Comparison of ENCODE assay signal across 18 cellular contexts in the genomic region with DNA sequence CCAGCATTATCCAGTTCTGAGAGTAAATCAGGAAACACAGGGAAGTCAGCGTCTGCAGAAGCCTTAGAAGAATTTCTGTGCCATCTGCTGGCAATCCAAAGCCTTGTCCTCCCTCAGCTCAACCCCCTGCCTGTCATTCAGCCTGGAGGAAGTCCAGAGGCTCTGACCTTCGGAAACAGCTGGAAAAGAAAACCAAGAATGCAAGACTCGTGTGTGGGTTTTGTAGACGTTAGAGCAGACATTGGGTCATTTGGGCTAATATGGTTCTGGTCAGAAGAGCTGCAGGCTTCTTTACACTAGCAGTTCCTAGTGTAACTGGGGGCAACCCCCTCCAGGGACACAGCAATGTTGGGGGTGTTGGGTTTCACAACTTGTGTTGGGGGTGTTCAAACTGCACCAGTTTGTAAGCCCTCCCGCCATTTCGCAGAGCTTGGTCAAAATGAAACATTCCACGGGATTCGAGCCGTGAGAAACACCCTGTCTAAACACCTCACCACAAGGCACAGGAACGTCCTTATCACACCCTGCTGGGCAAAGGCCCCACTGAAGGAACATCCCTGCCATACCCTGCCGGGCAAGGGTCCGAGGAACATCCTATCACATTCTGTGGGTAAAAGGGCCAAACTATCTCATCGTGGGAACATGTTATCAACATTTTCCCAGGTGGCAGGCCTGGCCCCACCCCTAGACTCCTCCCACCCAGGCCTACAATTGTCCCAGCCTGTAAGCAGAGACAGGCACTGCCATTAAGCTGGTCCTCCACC. TPM values are rescaled to one million over a fixed set of nuclear protein-coding genes. Genes with fewer than 3 reads are reported as not detected.
DNase-seq lines count a peak whose midpoint lies in the region; ATAC-seq and TF ChIP-seq lines count a peak whose summit lies in the region.
"Had no signal": no experiment of that assay in that cellular context is flagged by ENCODE, and none has a peak within 500 bp of the region (broad histone marks: within the 10 kb centered on the region; RNA-seq: fewer than 3 reads in every experiment).

No MANE protein-coding gene starts in this region.

- in situ Hi-C loops in astrocyte of the spinal cord (cut with HindIII; ENCODE audit: low sequenced_read_pairs): no loop called here

- H3K4me3 Mint-ChIP-seq in GM23338: no peak overlapping the region

- H3K36me3 ChIP-seq in GM23338 (ENCODE audit: insufficient read depth): no peaks in the 10 kb centered on the region
- no peaks in the 10 kb centered on the region for H3K36me3 ChIP-seq in heart left ventricle
- H3K36me3 ChIP-seq: breast epithelium had no signal

- DNase-seq in GM23338 (ENCODE audit: low spot score) (no peak), astrocyte of the spinal cord (ENCODE audit: low read depth, low spot score) (peak; percentile 58), heart left ventricle (no peak), sciatic nerve (ENCODE audit: low spot score) (no peak), T1000 (lab: John Stamatoyannopoulos, UW) (no peak)
- DNase-seq in NK-92 treated with Interleukin-12 subunit alpha and Interleukin-12 subunit beta, amount 100 ng/mL, for 24 hours (lab: John Stamatoyannopoulos, UW): no peak
- no peak for DNase-seq in activated CD4-positive, CD25-positive, alpha-beta regulatory T cell (lab: John Stamatoyannopoulos, UW)
- DNase-seq: activated CD4-positive, alpha-beta T cell treated with anti-CD3 and anti-CD28 coated beads for 4 hours; COR-L47; KG1; NCI-H187 treated with DMSO at 0.1 percent for 48 hours; retina; SK-N-SH had no signal

- no peaks in the 10 kb centered on the region for H3K36me3 Mint-ChIP-seq in GM23338 (ENCODE audit: low read depth)

- H4K20me1 ChIP-seq in GM23338 (replicated peaks; ENCODE audit: insufficient read depth): no peaks in the 10 kb centered on the region

- H3K79me2 ChIP-seq in GM23338 (replicated peaks; ENCODE audit: insufficient read depth): no peaks in the 10 kb centered on the region

- H3F3A ChIP-seq in GM23338 (replicated peaks; ENCODE audit: low read depth): no peaks in the 10 kb centered on the region

- no peak overlapping the region for H3K27ac Mint-ChIP-seq in GM23338
- H3K27ac Mint-ChIP-seq: activated T-helper 2 cell treated with anti-CD3 and anti-CD28 coated beads, Interferon-gamma antibody, Interleukin-2, Interleukin-4, amounts not matched to agents 10 μg/mL and 5 μg/mL and 100 μg/mL, durations not matched to agents 14 hours and 24 hours and 36 hours had no signal

- no peaks in the 10 kb centered on the region for H3K9me3 ChIP-seq in heart left ventricle
- H3K9me3 ChIP-seq: breast epithelium, SK-N-SH had no signal

- peak overlapping the region; percentile 47; the same call in 1 of the 2 replicates for H2AFZ ChIP-seq in GM23338

- H3K9me3 Mint-ChIP-seq in GM23338: no peaks in the 10 kb centered on the region
- H3K9me3 Mint-ChIP-seq: activated T-helper 2 cell treated with anti-CD3 and anti-CD28 coated beads, Interferon-gamma antibody, Interleukin-2, Interleukin-4, amounts not matched to agents 10 μg/mL and 5 μg/mL and 100 μg/mL, durations not matched to agents 14 hours and 24 hours and 36 hours had no signal

- peak; percentile 15; the same call in 1 of the 3 replicates for ATAC-seq in GM23338
- peak in 3 of 4 donors; percentile 26 to 81 (median 27) for ATAC-seq in heart left ventricle
- ATAC-seq in sciatic nerve: peak; percentile 11
- ATAC-seq in GM21367 (IDR thresholded peaks at IDR 0.05; ENCODE audit: unreplicated experiment): no peak
- ATAC-seq: esophagus mucosa had no signal

- H3K27ac ChIP-seq in GM23338 (ENCODE audit: low read depth) (no peak overlapping the region), heart left ventricle (no peak overlapping the region)
- H3K27ac ChIP-seq: breast epithelium had no signal

- H3K4me1 Mint-ChIP-seq in GM23338: peaks cover 19% of the 10 kb centered on the region

- peaks cover 5% of the 10 kb centered on the region for H3K27me3 Mint-ChIP-seq in GM23338 (ENCODE audit: insufficient read depth, low read depth, poor library complexity)

- peak in 1 of 2 experiments; percentile 16; a peak in 1 of 4 replicates for TF ChIP-seq CTCF in GM23338 (conservative IDR thresholded peaks at IDR 0.05; ENCODE audit: low read depth in 2 of 2)
- TF ChIP-seq CTCF in astrocyte of the spinal cord (IDR thresholded peaks at IDR 0.05; ENCODE audit: low read depth, low read length): peak; percentile 9
- no peak for TF ChIP-seq CTCF in heart left ventricle (IDR thresholded peaks at IDR 0.05)

- H3K27me3 ChIP-seq in GM23338 (ENCODE audit: insufficient read depth) (no peaks in the 10 kb centered on the region), heart left ventricle (peaks cover 0 to 17% (median 2%) of the 10 kb centered on the region in 9 donors)
- H3K27me3 ChIP-seq: breast epithelium had no signal

- H3K4me1 ChIP-seq in GM23338 (ENCODE audit: insufficient read depth) (peaks cover 7% of the 10 kb centered on the region; the same call in 1 of the 2 replicates), heart left ventricle (peaks cover 0 to 8% (median 0%) of the 10 kb centered on the region in 12 donors)
- H3K4me1 ChIP-seq: breast epithelium had no signal

- intact Hi-C loops in heart left ventricle (cut with DNase I): loop anchor here in 1 of 10 donors (10.0 kb wide), 1 partner anchor 105 kb away; no protein-coding TSS in a partner anchor
- intact Hi-C loops in sciatic nerve (cut with DNase I): no loop called here

- WGBS in heart left ventricle, 4 donors: 12 to 22% (median 15%) methylated on average over 12 to 13 of the region's 13 CpGs

- no peak overlapping the region for H3K4me3 ChIP-seq in GM23338
- no peak overlapping the region for H3K4me3 ChIP-seq in astrocyte of the spinal cord (ENCODE audit: low read depth, low read length)
- no peak overlapping the region for H3K4me3 ChIP-seq in heart left ventricle
- H3K4me3 ChIP-seq: breast epithelium had no signal

- no peak for TF ChIP-seq POLR2A in heart left ventricle (IDR thresholded peaks at IDR 0.05)

- 0 out of 2 replicates have a peak, but pooled peaks cover 6% of the 10 kb centered on the region for H3K9me2 ChIP-seq in GM23338 (ENCODE audit: insufficient read depth)
- H3K9me2 ChIP-seq: SK-N-SH had no signal

- H3K4me2 ChIP-seq in GM23338: no peak overlapping the region
- H3K4me2 ChIP-seq: SK-N-SH had no signal

TF ChIP-seq in GM23338, 12 proteins besides CTCF, POLR2A, EP300 and RAD21:
- TF ChIP-seq, protein P1, sequence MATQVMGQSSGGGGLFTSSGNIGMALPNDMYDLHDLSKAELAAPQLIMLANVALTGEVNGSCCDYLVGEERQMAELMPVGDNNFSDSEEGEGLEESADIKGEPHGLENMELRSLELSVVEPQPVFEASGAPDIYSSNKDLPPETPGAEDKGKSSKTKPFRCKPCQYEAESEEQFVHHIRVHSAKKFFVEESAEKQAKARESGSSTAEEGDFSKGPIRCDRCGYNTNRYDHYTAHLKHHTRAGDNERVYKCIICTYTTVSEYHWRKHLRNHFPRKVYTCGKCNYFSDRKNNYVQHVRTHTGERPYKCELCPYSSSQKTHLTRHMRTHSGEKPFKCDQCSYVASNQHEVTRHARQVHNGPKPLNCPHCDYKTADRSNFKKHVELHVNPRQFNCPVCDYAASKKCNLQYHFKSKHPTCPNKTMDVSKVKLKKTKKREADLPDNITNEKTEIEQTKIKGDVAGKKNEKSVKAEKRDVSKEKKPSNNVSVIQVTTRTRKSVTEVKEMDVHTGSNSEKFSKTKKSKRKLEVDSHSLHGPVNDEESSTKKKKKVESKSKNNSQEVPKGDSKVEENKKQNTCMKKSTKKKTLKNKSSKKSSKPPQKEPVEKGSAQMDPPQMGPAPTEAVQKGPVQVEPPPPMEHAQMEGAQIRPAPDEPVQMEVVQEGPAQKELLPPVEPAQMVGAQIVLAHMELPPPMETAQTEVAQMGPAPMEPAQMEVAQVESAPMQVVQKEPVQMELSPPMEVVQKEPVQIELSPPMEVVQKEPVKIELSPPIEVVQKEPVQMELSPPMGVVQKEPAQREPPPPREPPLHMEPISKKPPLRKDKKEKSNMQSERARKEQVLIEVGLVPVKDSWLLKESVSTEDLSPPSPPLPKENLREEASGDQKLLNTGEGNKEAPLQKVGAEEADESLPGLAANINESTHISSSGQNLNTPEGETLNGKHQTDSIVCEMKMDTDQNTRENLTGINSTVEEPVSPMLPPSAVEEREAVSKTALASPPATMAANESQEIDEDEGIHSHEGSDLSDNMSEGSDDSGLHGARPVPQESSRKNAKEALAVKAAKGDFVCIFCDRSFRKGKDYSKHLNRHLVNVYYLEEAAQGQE (IDR thresholded peaks at IDR 0.05; ENCODE audit: unreplicated experiment): no peak
- no peak for TF ChIP-seq EZH2 (IDR thresholded peaks at IDR 0.05; ENCODE audit: low read depth, unreplicated experiment)
- TF ChIP-seq, protein P2, sequence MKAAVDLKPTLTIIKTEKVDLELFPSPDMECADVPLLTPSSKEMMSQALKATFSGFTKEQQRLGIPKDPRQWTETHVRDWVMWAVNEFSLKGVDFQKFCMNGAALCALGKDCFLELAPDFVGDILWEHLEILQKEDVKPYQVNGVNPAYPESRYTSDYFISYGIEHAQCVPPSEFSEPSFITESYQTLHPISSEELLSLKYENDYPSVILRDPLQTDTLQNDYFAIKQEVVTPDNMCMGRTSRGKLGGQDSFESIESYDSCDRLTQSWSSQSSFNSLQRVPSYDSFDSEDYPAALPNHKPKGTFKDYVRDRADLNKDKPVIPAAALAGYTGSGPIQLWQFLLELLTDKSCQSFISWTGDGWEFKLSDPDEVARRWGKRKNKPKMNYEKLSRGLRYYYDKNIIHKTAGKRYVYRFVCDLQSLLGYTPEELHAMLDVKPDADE (IDR thresholded peaks at IDR 0.05): no peak

RNA-seq across cellular contexts. Expression of a gene that starts 21.0 kb away (rescaled TPM):
- total RNA-seq in GM23338 (2014; rRNA removed; shearing (Covaris generic)): not detected in 2 replicates
- polyA plus RNA-seq in GM23338 (2016; fragmentation: Nextera tagmentation; extraction: Ambion mirVana) (not detected in 2 replicates), heart left ventricle (not detected)
- total RNA-seq in heart left ventricle (not detected), sciatic nerve (not detected)
- total RNA-seq: activated T-helper 2 cell treated with anti-CD3 and anti-CD28 coated beads, Interferon-gamma antibody, Interleukin-2, Interleukin-4, amounts not matched to agents 10 μg/mL and 5 μg/mL and 100 μg/mL, durations not matched to agents 14 hours and 24 hours and 36 hours; breast epithelium; esophagus mucosa; temporal lobe had no signal
- polyA plus RNA-seq: SK-N-SH had no signal

RNA-seq across cellular contexts. Expression of a gene that starts 30.9 kb away (rescaled TPM):
- not detected in 2 replicates for total RNA-seq in GM23338 (2014; rRNA removed; shearing (Covaris generic))
- polyA plus RNA-seq in GM23338 (2016; fragmentation: Nextera tagmentation; extraction: Ambion mirVana): not detected in 2 replicates
- total RNA-seq in heart left ventricle: not detected
- not detected for polyA plus RNA-seq in heart left ventricle
- not detected for total RNA-seq in sciatic nerve
- total RNA-seq: activated T-helper 2 cell treated with anti-CD3 and anti-CD28 coated beads, Interferon-gamma antibody, Interleukin-2, Interleukin-4, amounts not matched to agents 10 μg/mL and 5 μg/mL and 100 μg/mL, durations not matched to agents 14 hours and 24 hours and 36 hours; breast epithelium; esophagus mucosa; temporal lobe had no signal
- polyA plus RNA-seq: SK-N-SH had no signal

RNA-seq across cellular contexts. Expression of a gene that starts 41.0 kb away (rescaled TPM):
- 0.90 and 1.3 TPM in 2 replicates for total RNA-seq in GM23338 (2014; rRNA removed; shearing (Covaris generic))
- 0.12 and 0.81 TPM in 2 replicates for polyA plus RNA-seq in GM23338 (2016; fragmentation: Nextera tagmentation; extraction: Ambion mirVana)
- total RNA-seq in heart left ventricle: 1 to 10 TPM in 5 of 9 donors, under 1 TPM in 4; 0.54 to 4.5 (median 1.1) TPM
- polyA plus RNA-seq in heart left ventricle: 1 to 10 TPM; 2.5 to 2.7 TPM
- 8.8 TPM for total RNA-seq in sciatic nerve
- total RNA-seq: activated T-helper 2 cell treated with anti-CD3 and anti-CD28 coated beads, Interferon-gamma antibody, Interleukin-2, Interleukin-4, amounts not matched to agents 10 μg/mL and 5 μg/mL and 100 μg/mL, durations not matched to agents 14 hours and 24 hours and 36 hours; temporal lobe had no signal
